ENCODE assay signal across 1 cellular context in genomic region chr2:15812187-15812830, GRCh38.
TF ChIP-seq lines count a peak whose summit lies in the region.

No MANE protein-coding gene starts in this region.

TF ChIP-seq in GM23338, 12 proteins besides CTCF, POLR2A, EP300 and RAD21 (continued from another document):
- TF ChIP-seq, protein P1, sequence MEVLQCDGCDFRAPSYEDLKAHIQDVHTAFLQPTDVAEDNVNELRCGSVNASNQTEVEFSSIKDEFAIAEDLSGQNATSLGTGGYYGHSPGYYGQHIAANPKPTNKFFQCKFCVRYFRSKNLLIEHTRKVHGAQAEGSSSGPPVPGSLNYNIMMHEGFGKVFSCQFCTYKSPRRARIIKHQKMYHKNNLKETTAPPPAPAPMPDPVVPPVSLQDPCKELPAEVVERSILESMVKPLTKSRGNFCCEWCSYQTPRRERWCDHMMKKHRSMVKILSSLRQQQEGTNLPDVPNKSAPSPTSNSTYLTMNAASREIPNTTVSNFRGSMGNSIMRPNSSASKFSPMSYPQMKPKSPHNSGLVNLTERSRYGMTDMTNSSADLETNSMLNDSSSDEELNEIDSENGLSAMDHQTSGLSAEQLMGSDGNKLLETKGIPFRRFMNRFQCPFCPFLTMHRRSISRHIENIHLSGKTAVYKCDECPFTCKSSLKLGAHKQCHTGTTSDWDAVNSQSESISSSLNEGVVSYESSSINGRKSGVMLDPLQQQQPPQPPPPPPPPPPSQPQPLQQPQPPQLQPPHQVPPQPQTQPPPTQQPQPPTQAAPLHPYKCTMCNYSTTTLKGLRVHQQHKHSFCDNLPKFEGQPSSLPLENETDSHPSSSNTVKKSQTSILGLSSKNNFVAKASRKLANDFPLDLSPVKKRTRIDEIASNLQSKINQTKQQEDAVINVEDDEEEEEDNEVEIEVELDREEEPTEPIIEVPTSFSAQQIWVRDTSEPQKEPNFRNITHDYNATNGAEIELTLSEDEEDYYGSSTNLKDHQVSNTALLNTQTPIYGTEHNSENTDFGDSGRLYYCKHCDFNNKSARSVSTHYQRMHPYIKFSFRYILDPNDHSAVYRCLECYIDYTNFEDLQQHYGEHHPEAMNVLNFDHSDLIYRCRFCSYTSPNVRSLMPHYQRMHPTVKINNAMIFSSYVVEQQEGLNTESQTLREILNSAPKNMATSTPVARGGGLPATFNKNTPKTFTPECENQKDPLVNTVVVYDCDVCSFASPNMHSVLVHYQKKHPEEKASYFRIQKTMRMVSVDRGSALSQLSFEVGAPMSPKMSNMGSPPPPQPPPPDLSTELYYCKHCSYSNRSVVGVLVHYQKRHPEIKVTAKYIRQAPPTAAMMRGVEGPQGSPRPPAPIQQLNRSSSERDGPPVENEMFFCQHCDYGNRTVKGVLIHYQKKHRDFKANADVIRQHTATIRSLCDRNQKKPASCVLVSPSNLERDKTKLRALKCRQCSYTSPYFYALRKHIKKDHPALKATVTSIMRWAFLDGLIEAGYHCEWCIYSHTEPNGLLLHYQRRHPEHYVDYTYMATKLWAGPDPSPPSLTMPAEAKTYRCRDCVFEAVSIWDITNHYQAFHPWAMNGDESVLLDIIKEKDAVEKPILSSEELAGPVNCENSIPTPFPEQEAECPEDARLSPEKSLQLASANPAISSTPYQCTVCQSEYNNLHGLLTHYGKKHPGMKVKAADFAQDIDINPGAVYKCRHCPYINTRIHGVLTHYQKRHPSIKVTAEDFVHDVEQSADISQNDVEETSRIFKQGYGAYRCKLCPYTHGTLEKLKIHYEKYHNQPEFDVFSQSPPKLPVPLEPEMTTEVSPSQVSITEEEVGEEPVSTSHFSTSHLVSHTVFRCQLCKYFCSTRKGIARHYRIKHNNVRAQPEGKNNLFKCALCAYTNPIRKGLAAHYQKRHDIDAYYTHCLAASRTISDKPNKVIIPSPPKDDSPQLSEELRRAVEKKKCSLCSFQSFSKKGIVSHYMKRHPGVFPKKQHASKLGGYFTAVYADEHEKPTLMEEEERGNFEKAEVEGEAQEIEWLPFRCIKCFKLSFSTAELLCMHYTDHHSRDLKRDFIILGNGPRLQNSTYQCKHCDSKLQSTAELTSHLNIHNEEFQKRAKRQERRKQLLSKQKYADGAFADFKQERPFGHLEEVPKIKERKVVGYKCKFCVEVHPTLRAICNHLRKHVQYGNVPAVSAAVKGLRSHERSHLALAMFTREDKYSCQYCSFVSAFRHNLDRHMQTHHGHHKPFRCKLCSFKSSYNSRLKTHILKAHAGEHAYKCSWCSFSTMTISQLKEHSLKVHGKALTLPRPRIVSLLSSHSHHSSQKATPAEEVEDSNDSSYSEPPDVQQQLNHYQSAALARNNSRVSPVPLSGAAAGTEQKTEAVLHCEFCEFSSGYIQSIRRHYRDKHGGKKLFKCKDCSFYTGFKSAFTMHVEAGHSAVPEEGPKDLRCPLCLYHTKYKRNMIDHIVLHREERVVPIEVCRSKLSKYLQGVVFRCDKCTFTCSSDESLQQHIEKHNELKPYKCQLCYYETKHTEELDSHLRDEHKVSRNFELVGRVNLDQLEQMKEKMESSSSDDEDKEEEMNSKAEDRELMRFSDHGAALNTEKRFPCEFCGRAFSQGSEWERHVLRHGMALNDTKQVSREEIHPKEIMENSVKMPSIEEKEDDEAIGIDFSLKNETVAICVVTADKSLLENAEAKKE (CRISPR knock-in tag; IDR thresholded peaks at IDR 0.05), result no peak
- TF ChIP-seq ZNF114 (CRISPR knock-in tag; IDR thresholded peaks at IDR 0.05) (no peak), JUNB (IDR thresholded peaks at IDR 0.05; ENCODE audit: unreplicated experiment) (no peak)
